Comparison of ENCODE assay signal across 7 cellular contexts in the genomic region with DNA sequence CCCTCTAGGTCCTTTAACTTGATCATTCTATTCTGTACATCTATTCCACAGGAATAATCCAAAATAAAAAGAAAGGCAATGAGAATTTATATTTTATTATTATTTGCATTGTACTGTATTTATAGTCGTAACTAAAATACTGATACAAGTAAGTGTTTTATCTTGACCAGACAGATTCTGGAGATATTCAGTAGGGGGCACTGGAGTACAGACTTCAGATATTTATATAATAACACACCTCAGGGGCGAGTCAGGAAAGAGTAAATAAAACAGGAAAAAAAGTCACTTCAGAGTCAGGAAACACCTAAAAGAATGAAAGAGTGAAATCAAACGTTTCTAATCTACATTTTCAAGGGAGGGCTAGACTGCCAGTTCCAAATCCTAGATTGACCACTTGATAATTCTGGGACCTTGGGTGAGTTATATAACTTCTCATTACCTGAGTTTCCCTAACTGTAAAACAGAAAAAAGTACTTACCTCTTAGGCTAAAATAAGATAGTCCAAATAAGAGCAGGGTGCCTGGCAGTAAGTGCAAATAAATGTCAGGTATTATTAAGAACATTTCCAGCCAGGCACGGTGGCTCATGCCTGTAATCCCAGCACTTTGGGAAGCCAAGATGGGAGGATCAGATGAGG. TPM values are rescaled to one million over a fixed set of nuclear protein-coding genes. Genes with fewer than 3 reads are reported as not detected.
DNase-seq lines count a peak whose midpoint lies in the region; ATAC-seq and TF ChIP-seq lines count a peak whose summit lies in the region.

No MANE protein-coding gene starts in this region.

- H3K4me3 ChIP-seq in foreskin fibroblast (ENCODE audit: low read depth in 1 of 2, low read length in 2 of 2) = no peak overlapping the region
- no peak overlapping the region for H3K4me3 ChIP-seq in testis

- H3K9me3 ChIP-seq in testis = no peaks in the 10 kb centered on the region

- no peaks in the 10 kb centered on the region for H3K36me3 ChIP-seq in testis (ENCODE audit: low read depth, missing control alignments)

- DNase-seq in GM10266 (ENCODE audit: extremely low spot score) (peak; percentile 66), MV-4-11 (lab: John Stamatoyannopoulos, UW) (peak; percentile 52), foreskin fibroblast (peak in 1 of 2 donors; percentile 47), renal cortical epithelial cell (ENCODE audit: low read depth) (peak; percentile 64), testis (no peak)

- TF ChIP-seq CTCF in GM10266 (IDR thresholded peaks at IDR 0.05; ENCODE audit: control insufficient read depth, insufficient read depth, low read depth, missing control alignments) = peak; percentile 54
- peak; percentile 39 for TF ChIP-seq CTCF in foreskin fibroblast (IDR thresholded peaks at IDR 0.05; ENCODE audit: low read depth, low read length)
- TF ChIP-seq CTCF in testis (IDR thresholded peaks at IDR 0.05) = peak in 1 of 3 experiments; percentile 28

- 47 to 49% methylated on average over 4 of the region's 4 CpGs for WGBS in testis, 2 donors

- ATAC-seq in SK-N-SH treated with all-trans-retinoic acid at 6 μM for 48 hours (peak; percentile 84), GM21528 (IDR thresholded peaks at IDR 0.05; ENCODE audit: low FRiP score, unreplicated experiment) (no peak)

- intact Hi-C loops in testis (cut with DNase I; ENCODE audit: low total_unique reads) = no loop called here

- no peaks in the 10 kb centered on the region for H3K4me1 ChIP-seq in testis

- no peaks in the 10 kb centered on the region for H3K27me3 ChIP-seq in testis

- H3K27ac ChIP-seq in testis = no peak overlapping the region

- TF ChIP-seq POLR2A in testis (IDR thresholded peaks at IDR 0.05) = no peak

TF ChIP-seq in SK-N-SH treated with all-trans-retinoic acid at 6 μM for 48 hours, 23 proteins besides CTCF, POLR2A, EP300 and RAD21:
- no peak for TF ChIP-seq PPARA (CRISPR knock-in tag; IDR thresholded peaks at IDR 0.05; ENCODE audit: borderline replicate concordance)
- TF ChIP-seq ZNF70 (CRISPR knock-in tag; IDR thresholded peaks at IDR 0.05) = no peak
- TF ChIP-seq GLIS3 (CRISPR knock-in tag; IDR thresholded peaks at IDR 0.05) = no peak
- TF ChIP-seq CSDC2 (CRISPR knock-in tag; IDR thresholded peaks at IDR 0.05) = no peak
- no peak for TF ChIP-seq ZNF565 (CRISPR knock-in tag; conservative IDR thresholded peaks at IDR 0.05; ENCODE audit: low read depth)
- TF ChIP-seq, protein P1, sequence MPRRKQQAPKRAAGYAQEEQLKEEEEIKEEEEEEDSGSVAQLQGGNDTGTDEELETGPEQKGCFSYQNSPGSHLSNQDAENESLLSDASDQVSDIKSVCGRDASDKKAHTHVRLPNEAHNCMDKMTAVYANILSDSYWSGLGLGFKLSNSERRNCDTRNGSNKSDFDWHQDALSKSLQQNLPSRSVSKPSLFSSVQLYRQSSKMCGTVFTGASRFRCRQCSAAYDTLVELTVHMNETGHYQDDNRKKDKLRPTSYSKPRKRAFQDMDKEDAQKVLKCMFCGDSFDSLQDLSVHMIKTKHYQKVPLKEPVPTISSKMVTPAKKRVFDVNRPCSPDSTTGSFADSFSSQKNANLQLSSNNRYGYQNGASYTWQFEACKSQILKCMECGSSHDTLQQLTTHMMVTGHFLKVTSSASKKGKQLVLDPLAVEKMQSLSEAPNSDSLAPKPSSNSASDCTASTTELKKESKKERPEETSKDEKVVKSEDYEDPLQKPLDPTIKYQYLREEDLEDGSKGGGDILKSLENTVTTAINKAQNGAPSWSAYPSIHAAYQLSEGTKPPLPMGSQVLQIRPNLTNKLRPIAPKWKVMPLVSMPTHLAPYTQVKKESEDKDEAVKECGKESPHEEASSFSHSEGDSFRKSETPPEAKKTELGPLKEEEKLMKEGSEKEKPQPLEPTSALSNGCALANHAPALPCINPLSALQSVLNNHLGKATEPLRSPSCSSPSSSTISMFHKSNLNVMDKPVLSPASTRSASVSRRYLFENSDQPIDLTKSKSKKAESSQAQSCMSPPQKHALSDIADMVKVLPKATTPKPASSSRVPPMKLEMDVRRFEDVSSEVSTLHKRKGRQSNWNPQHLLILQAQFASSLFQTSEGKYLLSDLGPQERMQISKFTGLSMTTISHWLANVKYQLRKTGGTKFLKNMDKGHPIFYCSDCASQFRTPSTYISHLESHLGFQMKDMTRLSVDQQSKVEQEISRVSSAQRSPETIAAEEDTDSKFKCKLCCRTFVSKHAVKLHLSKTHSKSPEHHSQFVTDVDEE (CRISPR knock-in tag; IDR thresholded peaks at IDR 0.05) = no peak
- TF ChIP-seq, protein P2, sequence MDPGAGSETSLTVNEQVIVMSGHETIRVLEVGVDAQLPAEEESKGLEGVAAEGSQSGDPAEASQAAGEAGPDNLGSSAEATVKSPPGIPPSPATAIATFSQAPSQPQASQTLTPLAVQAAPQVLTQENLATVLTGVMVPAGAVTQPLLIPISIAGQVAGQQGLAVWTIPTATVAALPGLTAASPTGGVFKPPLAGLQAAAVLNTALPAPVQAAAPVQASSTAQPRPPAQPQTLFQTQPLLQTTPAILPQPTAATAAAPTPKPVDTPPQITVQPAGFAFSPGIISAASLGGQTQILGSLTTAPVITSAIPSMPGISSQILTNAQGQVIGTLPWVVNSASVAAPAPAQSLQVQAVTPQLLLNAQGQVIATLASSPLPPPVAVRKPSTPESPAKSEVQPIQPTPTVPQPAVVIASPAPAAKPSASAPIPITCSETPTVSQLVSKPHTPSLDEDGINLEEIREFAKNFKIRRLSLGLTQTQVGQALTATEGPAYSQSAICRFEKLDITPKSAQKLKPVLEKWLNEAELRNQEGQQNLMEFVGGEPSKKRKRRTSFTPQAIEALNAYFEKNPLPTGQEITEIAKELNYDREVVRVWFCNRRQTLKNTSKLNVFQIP (CRISPR knock-in tag; IDR thresholded peaks at IDR 0.05; ENCODE audit: borderline replicate concordance, low read depth) = no peak
- no peak for TF ChIP-seq TCF4 (CRISPR knock-in tag; IDR thresholded peaks at IDR 0.05; ENCODE audit: borderline replicate concordance)
- no peak for TF ChIP-seq RARB (CRISPR knock-in tag; IDR thresholded peaks at IDR 0.05)
- no peak for TF ChIP-seq ZNF8 (CRISPR knock-in tag; IDR thresholded peaks at IDR 0.05)
- no peak for TF ChIP-seq OSR1 (CRISPR knock-in tag; IDR thresholded peaks at IDR 0.05)
- no peak for TF ChIP-seq BACH2 (CRISPR knock-in tag; IDR thresholded peaks at IDR 0.05; ENCODE audit: borderline replicate concordance)

RNA-seq across cellular contexts. Expression of a gene that starts 31.1 kb away (rescaled TPM):
- total RNA-seq in renal cortical epithelial cell = 2.6 and 9.1 TPM in 2 replicates
- total RNA-seq in testis = 10 to 100 TPM; 12.8 to 16.8 TPM
- polyA plus RNA-seq in testis (ENCODE audit: insufficient read depth, low read depth, low replicate concordance) = 35.9 TPM

RNA-seq across cellular contexts. Expression of a gene that starts 56.4 kb away (rescaled TPM):
- total RNA-seq in renal cortical epithelial cell (20.0 and 28.9 TPM in 2 replicates), testis (10 to 100 TPM; 24.1 to 31.6 TPM)
- 15.3 TPM for polyA plus RNA-seq in testis (ENCODE audit: insufficient read depth, low read depth, low replicate concordance)
